In the genomic region with DNA sequence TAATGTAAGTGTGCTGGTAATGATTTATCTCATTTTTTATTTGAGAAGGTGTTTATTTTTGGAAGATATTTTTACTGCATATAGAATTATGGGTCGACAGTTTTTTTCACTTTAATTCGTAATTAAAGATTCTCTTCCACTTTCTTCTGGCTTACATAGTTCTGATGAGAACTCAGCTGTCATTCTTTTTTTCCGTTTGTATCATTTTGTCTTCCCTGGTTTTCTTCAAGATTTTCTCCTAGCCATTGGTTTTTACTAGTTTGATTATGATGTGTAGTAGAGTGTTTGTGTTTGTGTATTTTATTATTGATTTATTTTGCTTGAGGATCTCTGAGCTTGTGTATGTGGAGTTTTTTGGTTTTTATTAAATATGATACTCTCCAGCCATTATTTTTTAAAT, we compare ENCODE assay signal across 1 cellular context.
A peak's percentile ranks its signal among the peaks of the same experiment; 100 is the strongest.
TF ChIP-seq lines count a peak whose summit lies in the region.

No MANE protein-coding gene starts in this region.

TF ChIP-seq in HEK293, 187 proteins besides CTCF, POLR2A, EP300 and RAD21 (continued from another document):
- TF ChIP-seq, protein P1, sequence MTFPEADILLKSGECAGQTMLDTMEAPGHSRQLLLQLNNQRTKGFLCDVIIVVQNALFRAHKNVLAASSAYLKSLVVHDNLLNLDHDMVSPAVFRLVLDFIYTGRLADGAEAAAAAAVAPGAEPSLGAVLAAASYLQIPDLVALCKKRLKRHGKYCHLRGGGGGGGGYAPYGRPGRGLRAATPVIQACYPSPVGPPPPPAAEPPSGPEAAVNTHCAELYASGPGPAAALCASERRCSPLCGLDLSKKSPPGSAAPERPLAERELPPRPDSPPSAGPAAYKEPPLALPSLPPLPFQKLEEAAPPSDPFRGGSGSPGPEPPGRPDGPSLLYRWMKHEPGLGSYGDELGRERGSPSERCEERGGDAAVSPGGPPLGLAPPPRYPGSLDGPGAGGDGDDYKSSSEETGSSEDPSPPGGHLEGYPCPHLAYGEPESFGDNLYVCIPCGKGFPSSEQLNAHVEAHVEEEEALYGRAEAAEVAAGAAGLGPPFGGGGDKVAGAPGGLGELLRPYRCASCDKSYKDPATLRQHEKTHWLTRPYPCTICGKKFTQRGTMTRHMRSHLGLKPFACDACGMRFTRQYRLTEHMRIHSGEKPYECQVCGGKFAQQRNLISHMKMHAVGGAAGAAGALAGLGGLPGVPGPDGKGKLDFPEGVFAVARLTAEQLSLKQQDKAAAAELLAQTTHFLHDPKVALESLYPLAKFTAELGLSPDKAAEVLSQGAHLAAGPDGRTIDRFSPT (tag by site-specific recombination; IDR thresholded peaks at IDR 0.05): no peak
- TF ChIP-seq ZNF596 (tag by site-specific recombination; IDR thresholded peaks at IDR 0.05) (no peak), ZNF175 (tag by site-specific recombination; IDR thresholded peaks at IDR 0.05) (no peak), SETDB1 (IDR thresholded peaks at IDR 0.05; ENCODE audit: insufficient read length, low read length) (peak; percentile 78), KLF1 (tag by site-specific recombination; IDR thresholded peaks at IDR 0.05) (no peak), EGR2 (tag by site-specific recombination; IDR thresholded peaks at IDR 0.05; ENCODE audit: low read depth) (no peak), ZNF560 (tag by site-specific recombination; IDR thresholded peaks at IDR 0.05; ENCODE audit: borderline replicate concordance) (no peak), ZNF239 (tag by site-specific recombination; IDR thresholded peaks at IDR 0.05) (no peak), ZNF600 (tag by site-specific recombination; IDR thresholded peaks at IDR 0.05) (no peak), WT1 (tag by site-specific recombination; IDR thresholded peaks at IDR 0.05) (no peak)
- TF ChIP-seq, protein P2, sequence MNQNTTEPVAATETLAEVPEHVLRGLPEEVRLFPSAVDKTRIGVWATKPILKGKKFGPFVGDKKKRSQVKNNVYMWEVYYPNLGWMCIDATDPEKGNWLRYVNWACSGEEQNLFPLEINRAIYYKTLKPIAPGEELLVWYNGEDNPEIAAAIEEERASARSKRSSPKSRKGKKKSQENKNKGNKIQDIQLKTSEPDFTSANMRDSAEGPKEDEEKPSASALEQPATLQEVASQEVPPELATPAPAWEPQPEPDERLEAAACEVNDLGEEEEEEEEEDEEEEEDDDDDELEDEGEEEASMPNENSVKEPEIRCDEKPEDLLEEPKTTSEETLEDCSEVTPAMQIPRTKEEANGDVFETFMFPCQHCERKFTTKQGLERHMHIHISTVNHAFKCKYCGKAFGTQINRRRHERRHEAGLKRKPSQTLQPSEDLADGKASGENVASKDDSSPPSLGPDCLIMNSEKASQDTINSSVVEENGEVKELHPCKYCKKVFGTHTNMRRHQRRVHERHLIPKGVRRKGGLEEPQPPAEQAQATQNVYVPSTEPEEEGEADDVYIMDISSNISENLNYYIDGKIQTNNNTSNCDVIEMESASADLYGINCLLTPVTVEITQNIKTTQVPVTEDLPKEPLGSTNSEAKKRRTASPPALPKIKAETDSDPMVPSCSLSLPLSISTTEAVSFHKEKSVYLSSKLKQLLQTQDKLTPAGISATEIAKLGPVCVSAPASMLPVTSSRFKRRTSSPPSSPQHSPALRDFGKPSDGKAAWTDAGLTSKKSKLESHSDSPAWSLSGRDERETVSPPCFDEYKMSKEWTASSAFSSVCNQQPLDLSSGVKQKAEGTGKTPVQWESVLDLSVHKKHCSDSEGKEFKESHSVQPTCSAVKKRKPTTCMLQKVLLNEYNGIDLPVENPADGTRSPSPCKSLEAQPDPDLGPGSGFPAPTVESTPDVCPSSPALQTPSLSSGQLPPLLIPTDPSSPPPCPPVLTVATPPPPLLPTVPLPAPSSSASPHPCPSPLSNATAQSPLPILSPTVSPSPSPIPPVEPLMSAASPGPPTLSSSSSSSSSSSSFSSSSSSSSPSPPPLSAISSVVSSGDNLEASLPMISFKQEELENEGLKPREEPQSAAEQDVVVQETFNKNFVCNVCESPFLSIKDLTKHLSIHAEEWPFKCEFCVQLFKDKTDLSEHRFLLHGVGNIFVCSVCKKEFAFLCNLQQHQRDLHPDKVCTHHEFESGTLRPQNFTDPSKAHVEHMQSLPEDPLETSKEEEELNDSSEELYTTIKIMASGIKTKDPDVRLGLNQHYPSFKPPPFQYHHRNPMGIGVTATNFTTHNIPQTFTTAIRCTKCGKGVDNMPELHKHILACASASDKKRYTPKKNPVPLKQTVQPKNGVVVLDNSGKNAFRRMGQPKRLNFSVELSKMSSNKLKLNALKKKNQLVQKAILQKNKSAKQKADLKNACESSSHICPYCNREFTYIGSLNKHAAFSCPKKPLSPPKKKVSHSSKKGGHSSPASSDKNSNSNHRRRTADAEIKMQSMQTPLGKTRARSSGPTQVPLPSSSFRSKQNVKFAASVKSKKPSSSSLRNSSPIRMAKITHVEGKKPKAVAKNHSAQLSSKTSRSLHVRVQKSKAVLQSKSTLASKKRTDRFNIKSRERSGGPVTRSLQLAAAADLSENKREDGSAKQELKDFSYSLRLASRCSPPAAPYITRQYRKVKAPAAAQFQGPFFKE (tag by site-specific recombination; IDR thresholded peaks at IDR 0.05; ENCODE audit: borderline replicate concordance): no peak
TF ChIP-seq in HEK293: peak in this region for 9.
